ENCODE assay signal across 24 cellular contexts in genomic region chr4:70711599-70711998, GRCh38. TPM values are rescaled to one million over a fixed set of nuclear protein-coding genes. Genes with fewer than 3 reads are reported as not detected.
DNase-seq lines count a peak whose midpoint lies in the region; ATAC-seq, FAIRE-seq and TF ChIP-seq lines count a peak whose summit lies in the region.
"Had no signal": no experiment of that assay in that cellular context is flagged by ENCODE, and none has a peak within 500 bp of the region (broad histone marks: within the 10 kb centered on the region; RNA-seq: fewer than 3 reads in every experiment).

No MANE protein-coding gene starts in this region.

- H3K23ac ChIP-seq in H1 (ENCODE audit: insufficient read length): peak overlapping the region; percentile 57

- TF ChIP-seq POLR2A in H1 (IDR thresholded peaks at IDR 0.05; ENCODE audit: control extremely low read depth in 1 of 2, low read depth in 2 of 2, low read length in 2 of 2) (no peak), erythroblast (IDR thresholded peaks at IDR 0.05; ENCODE audit: low read length) (no peak)

- no peaks in the 10 kb centered on the region for H3K36me3 Mint-ChIP-seq in activated CD8-positive, alpha-beta memory T cell treated with anti-CD3 and anti-CD28 coated beads, Interleukin-2, amount 10 ng/mL, durations not matched to agents 7 days and 5 days
- H3K36me3 Mint-ChIP-seq in stimulated activated effector memory CD8-positive, alpha-beta T cell treated with anti-CD3 and anti-CD28 coated beads, Interleukin-12 subunit alpha, Interleukin-12 subunit beta, amount 100 ng/mL, for 72 hours: no peaks in the 10 kb centered on the region
- H3K36me3 Mint-ChIP-seq: naive B cell had no signal

- no peak overlapping the region for H3K4ac ChIP-seq in H1 (replicated peaks; ENCODE audit: insufficient read length, low read depth, low read length)

- H3K4me3 ChIP-seq in OCI-LY7 (ENCODE audit: low read depth, low read length, poor library complexity, severe bottlenecking) (no peak overlapping the region), H1 (ENCODE audit: extremely low read depth in 1 of 4, insufficient read depth in 2 of 4, low read depth in 3 of 4, low read length in 4 of 4) (no peak overlapping the region)
- H3K4me3 ChIP-seq: breast epithelium had no signal

- peak overlapping the region; percentile 12; the same call in 1 of the 2 replicates for H2AFZ ChIP-seq in OCI-LY7 (ENCODE audit: low read length)
- no peak overlapping the region for H2AFZ ChIP-seq in H1 (ENCODE audit: low read length)

- H4K8ac ChIP-seq in H1 (ENCODE audit: extremely low read depth, insufficient read depth, low read length): no peak overlapping the region

- H3K18ac ChIP-seq in H1 (ENCODE audit: extremely low read depth, low read length): no peak overlapping the region

- no peaks in the 10 kb centered on the region for H3K9me3 ChIP-seq in OCI-LY7 (ENCODE audit: low read length)
- H3K9me3 ChIP-seq in H1 (ENCODE audit: insufficient read depth in 2 of 2, low read depth in 1 of 2, low read length in 1 of 2): no peaks in the 10 kb centered on the region
- H3K9me3 ChIP-seq: breast epithelium had no signal

- CTCF ChIA-PET in activated CD8-positive, alpha-beta memory T cell treated with anti-CD3 and anti-CD28 coated beads, Interleukin-2, amount 10 ng/mL, durations not matched to agents 7 days and 5 days (lab: Charles Lee): interaction anchor here (1.9 kb wide), 1 partner anchor 23 kb away, joined by 5 read pairs; no protein-coding TSS in a partner anchor
- CTCF ChIA-PET in OCI-LY7 (lab: Charles Lee; ENCODE audit: unreplicated experiment) (no interaction called here), H1 (lab: Charles Lee; ENCODE audit: partially characterized antibody) (no interaction called here)

- no peak overlapping the region for H4K91ac ChIP-seq in H1 (replicated peaks; ENCODE audit: insufficient read length, low read length)

- H3K9me2 ChIP-seq in OCI-LY7 (ENCODE audit: insufficient read depth, low read length): no peaks in the 10 kb centered on the region

- H2BK5ac ChIP-seq in H1 (ENCODE audit: low read depth, low read length): no peak overlapping the region

- H4K20me1 ChIP-seq in OCI-LY7 (ENCODE audit: insufficient read depth, low read length) (no peaks in the 10 kb centered on the region), H1 (replicated peaks in 1 of 2; ENCODE audit: control insufficient read depth in 1 of 2, insufficient read depth in 2 of 2, low read length in 2 of 2) (peaks cover 0 to 2% of the 10 kb centered on the region in 2 experiments)

- no peak overlapping the region for H4K5ac ChIP-seq in H1 (ENCODE audit: insufficient read length, low read depth, low read length)

- H3K4me1 Mint-ChIP-seq in activated CD8-positive, alpha-beta memory T cell treated with anti-CD3 and anti-CD28 coated beads, Interleukin-2, amount 10 ng/mL, durations not matched to agents 7 days and 5 days: peaks cover 33% of the 10 kb centered on the region
- peaks cover 20% of the 10 kb centered on the region for H3K4me1 Mint-ChIP-seq in stimulated activated effector memory CD8-positive, alpha-beta T cell treated with anti-CD3 and anti-CD28 coated beads, Interleukin-12 subunit alpha, Interleukin-12 subunit beta, amount 100 ng/mL, for 72 hours

- H2AK5ac ChIP-seq in H1 (ENCODE audit: low read depth, low read length): no peak overlapping the region

- no peak for FAIRE-seq in H1 (lab: Jason Lieb, UNC)
- FAIRE-seq: A204.1, D721Med, frontal cortex, kidney had no signal

- no peak overlapping the region for H3K56ac ChIP-seq in H1 (replicated peaks; ENCODE audit: insufficient read length, low read depth, low read length)

- TF ChIP-seq RAD21 in H1 (IDR thresholded peaks at IDR 0.05 in 1 of 2, conservative IDR thresholded peaks at IDR 0.05 in 1 of 2; ENCODE audit: low read depth in 2 of 2, low read length in 2 of 2): no peak

- H3K36me3 ChIP-seq in OCI-LY7 (ENCODE audit: insufficient read depth, low read length): no peaks in the 10 kb centered on the region
- no peaks in the 10 kb centered on the region for H3K36me3 ChIP-seq in H1 (ENCODE audit: control insufficient read depth in 2 of 4, insufficient read depth in 4 of 4, low read length in 3 of 4)
- H3K36me3 ChIP-seq: breast epithelium had no signal

- H3K27ac ChIP-seq in OCI-LY7 (ENCODE audit: low read depth, low read length, poor library complexity, severe bottlenecking) (no peak overlapping the region), H1 (ENCODE audit: low read depth, low read length) (no peak overlapping the region)
- H3K27ac ChIP-seq: breast epithelium, HL-60 had no signal

- no peak for DNase-seq in activated CD8-positive, alpha-beta memory T cell treated with anti-CD3 and anti-CD28 coated beads, Interleukin-2, amount 10 ng/mL, durations not matched to agents 7 days and 5 days
- no peak for DNase-seq in activated CD8-positive, alpha-beta memory T cell treated with anti-CD3 and anti-CD28 coated beads, Interleukin-2, amount 50 U/mL, for 48 hours
- DNase-seq in OCI-LY7 (ENCODE audit: low spot score) (no peak), H1 (ENCODE audit: low read depth in 1 of 2, low spot score in 2 of 2) (no peak), erythroblast (lab: John Stamatoyannopoulos, UW) (no peak)
- no peak for DNase-seq in stimulated activated effector memory CD8-positive, alpha-beta T cell treated with anti-CD3 and anti-CD28 coated beads, Interleukin-12 subunit alpha, Interleukin-12 subunit beta, amount 100 ng/mL, for 72 hours (ENCODE audit: low spot score in 2 of 2)
- DNase-seq in stimulated activated CD4-positive, alpha-beta T cell treated with anti-CD3 and anti-CD28 coated beads, Interleukin-1b, Interleukin-23, amount 100 ng/mL, for 48 hours: no peak
- DNase-seq: activated CD4-positive, alpha-beta T cell treated with anti-CD3 and anti-CD28 coated beads, Interleukin-2, amount 50 U/mL, for 1 hour; GDM1; hypothalamus; kidney; mammary epithelial cell; naive B cell; NCI-H2081; stimulated activated CD4-positive, alpha-beta T cell treated with anti-CD3 and anti-CD28 coated beads, Interleukin-2, amount 100 ng/mL, for 24 hours; SW 1271 had no signal

- no peak overlapping the region for H3K14ac ChIP-seq in H1 (ENCODE audit: insufficient read length)

- no peak for TF ChIP-seq CTCF in OCI-LY7 (conservative IDR thresholded peaks at IDR 0.05; ENCODE audit: low read length)
- TF ChIP-seq CTCF in H1 (IDR thresholded peaks at IDR 0.05; ENCODE audit: control extremely low read depth in 1 of 3, insufficient read depth in 1 of 3, low read depth in 1 of 3, low read length in 3 of 3): no peak

- H2BK15ac ChIP-seq in H1 (ENCODE audit: low read length): no peak overlapping the region

- no peaks in the 10 kb centered on the region for H3K9me3 Mint-ChIP-seq in activated CD8-positive, alpha-beta memory T cell treated with anti-CD3 and anti-CD28 coated beads, Interleukin-2, amount 10 ng/mL, durations not matched to agents 7 days and 5 days (ENCODE audit: low read depth)
- H3K9me3 Mint-ChIP-seq in stimulated activated effector memory CD8-positive, alpha-beta T cell treated with anti-CD3 and anti-CD28 coated beads, Interleukin-12 subunit alpha, Interleukin-12 subunit beta, amount 100 ng/mL, for 72 hours: no peaks in the 10 kb centered on the region
- H3K9me3 Mint-ChIP-seq: naive B cell had no signal

- no peaks in the 10 kb centered on the region; the same call in 1 of the 2 replicates for H3K79me1 ChIP-seq in H1 (ENCODE audit: low read depth, low read length)

- H3K27me3 ChIP-seq in H1 (replicated peaks in 1 of 4; ENCODE audit: control insufficient read depth in 3 of 4, extremely low read depth in 1 of 4, insufficient read depth in 3 of 4, low read length in 3 of 4): no peaks in the 10 kb centered on the region
- H3K27me3 ChIP-seq: breast epithelium had no signal

- H3K4me2 ChIP-seq in OCI-LY7 (ENCODE audit: low read length) (peak overlapping the region; percentile 74; the same call in 1 of the 2 replicates), H1 (ENCODE audit: insufficient read depth in 1 of 2, low read depth in 2 of 2, low read length in 2 of 2) (no peak overlapping the region)

- intact Hi-C loops in OCI-LY7 (cut with micrococcal nuclease; ENCODE audit: unreplicated experiment): no loop called here

- POLR2A ChIA-PET in OCI-LY7 (lab: Charles Lee): interaction anchor here (1.3 kb wide), 1 partner anchor 48 kb away, joined by 4 read pairs; no protein-coding TSS in a partner anchor
- POLR2A ChIA-PET in H1 (lab: Charles Lee; ENCODE audit: partially characterized antibody): interaction anchor here (1.0 kb wide), 1 partner anchor 18 kb away, joined by 4 read pairs; no protein-coding TSS in a partner anchor

- no peak for ATAC-seq in activated CD8-positive, alpha-beta memory T cell treated with anti-CD3 and anti-CD28 coated beads, Interleukin-2, amount 10 ng/mL, durations not matched to agents 7 days and 5 days
- ATAC-seq in stimulated activated effector memory CD8-positive, alpha-beta T cell treated with anti-CD3 and anti-CD28 coated beads, Interleukin-12 subunit alpha, Interleukin-12 subunit beta, amount 100 ng/mL, for 72 hours: no peak
- ATAC-seq in HG03469 (IDR thresholded peaks at IDR 0.05; ENCODE audit: unreplicated experiment): no peak

- no peak overlapping the region for H2BK12ac ChIP-seq in H1 (ENCODE audit: low read depth, low read length)

- no peak overlapping the region for H3K9ac ChIP-seq in H1 (replicated peaks in 1 of 4; ENCODE audit: extremely low read depth in 1 of 4, low read depth in 3 of 4, low read length in 3 of 4)

- peak overlapping the region; percentile 2 for H3K27ac Mint-ChIP-seq in activated CD8-positive, alpha-beta memory T cell treated with anti-CD3 and anti-CD28 coated beads, Interleukin-2, amount 10 ng/mL, durations not matched to agents 7 days and 5 days
- no peak overlapping the region for H3K27ac Mint-ChIP-seq in stimulated activated effector memory CD8-positive, alpha-beta T cell treated with anti-CD3 and anti-CD28 coated beads, Interleukin-12 subunit alpha, Interleukin-12 subunit beta, amount 100 ng/mL, for 72 hours

- no TSS peak for BruUV-seq in OCI-LY7 (replicated peaks; lab: Mats Ljungman, UMichigan)

- 89% methylated on average over 3 of the region's 3 CpGs; no CpG with 5 or more reads in 1 of the 2 experiments for WGBS in H1 (ENCODE audit: extremely low coverage in 1 of 2, insufficient coverage in 1 of 2, insufficient read length in 1 of 2, insufficient replicate concordance in 2 of 2, low coverage in 1 of 2, low lambda C conversion rate in 2 of 2, missing lambda C conversion rate in 1 of 2), 2 experiments

- H3K79me2 ChIP-seq in OCI-LY7 (ENCODE audit: insufficient read depth, low read depth, low read length): peaks cover 30% of the 10 kb centered on the region; the same call in 1 of the 2 replicates
- peaks cover 0 to 61% of the 10 kb centered on the region in 2 experiments; a peak in 2 of 4 replicates for H3K79me2 ChIP-seq in H1 (ENCODE audit: control insufficient read depth in 1 of 2, insufficient read depth in 2 of 2, low read length in 2 of 2)

- H2BK120ac ChIP-seq in H1 (replicated peaks; ENCODE audit: low read depth, low read length): no peak overlapping the region

- no peaks in the 10 kb centered on the region for H3K27me3 Mint-ChIP-seq in activated CD8-positive, alpha-beta memory T cell treated with anti-CD3 and anti-CD28 coated beads, Interleukin-2, amount 10 ng/mL, durations not matched to agents 7 days and 5 days
- H3K27me3 Mint-ChIP-seq: naive B cell had no signal

- no peak for TF ChIP-seq EP300 in H1 (IDR thresholded peaks at IDR 0.05; ENCODE audit: borderline replicate concordance in 1 of 2, low read depth in 2 of 2, low read length in 2 of 2)

- peaks cover 65% of the 10 kb centered on the region for H3K4me1 ChIP-seq in OCI-LY7 (ENCODE audit: insufficient read depth, low read length, poor library complexity, severe bottlenecking)
- peaks cover 0 to 9% (median 5%) of the 10 kb centered on the region in 4 experiments; a peak in 4 of 7 replicates for H3K4me1 ChIP-seq in H1 (replicated peaks in 1 of 4; ENCODE audit: control insufficient read depth in 3 of 4, insufficient read depth in 4 of 4, low read length in 3 of 4)
- H3K4me1 ChIP-seq: breast epithelium had no signal

- no peaks in the 10 kb centered on the region for H3K23me2 ChIP-seq in H1 (ENCODE audit: low read depth, low read length)

- H3K4me3 Mint-ChIP-seq in activated CD8-positive, alpha-beta memory T cell treated with anti-CD3 and anti-CD28 coated beads, Interleukin-2, amount 10 ng/mL, durations not matched to agents 7 days and 5 days: no peak overlapping the region
- H3K4me3 Mint-ChIP-seq in stimulated activated effector memory CD8-positive, alpha-beta T cell treated with anti-CD3 and anti-CD28 coated beads, Interleukin-12 subunit alpha, Interleukin-12 subunit beta, amount 100 ng/mL, for 72 hours: peak overlapping the region; percentile 3

- no peak overlapping the region for H2BK20ac ChIP-seq in H1 (ENCODE audit: low read length)

RNA-seq across cellular contexts. Expression of gene RUFY3, which starts 10.2 kb away (rescaled TPM):
- 10 to 100 TPM; 12.7 to 22.8 TPM for total RNA-seq in activated CD8-positive, alpha-beta memory T cell treated with anti-CD3 and anti-CD28 coated beads, Interleukin-2, amount 10 ng/mL, durations not matched to agents 7 days and 5 days
- 36.4 and 38.2 TPM in 2 replicates for total RNA-seq in OCI-LY7 (2014; rRNA removed; shearing (Covaris generic))
- 42.6 and 52.2 TPM in 2 replicates for total RNA-seq in OCI-LY7 (2022)
- 33.1 and 36.0 TPM in 2 replicates for total RNA-seq in H1 (2021; fragmentation: NEBNext Ultra II Directional; extraction: Animal tissue kit (Norgen Biotek cat#: 25700))
- 6.3 and 7.8 TPM in 2 replicates for polyA plus RNA-seq in H1 (2011; rRNA removed)
- polyA plus RNA-seq in H1 (2011; cell fraction: cytosol; rRNA removed): 13.6 TPM
- polyA plus RNA-seq in H1 (2011; cell fraction: nucleus; rRNA removed): 21.6 TPM
- polyA plus RNA-seq in H1 (2012, experiment 1 of 2): 17.9 to 18.9 TPM (median 18.2 TPM) in 4 replicates
- 3.2 TPM for polyA plus RNA-seq in H1 (2012, experiment 2 of 2)
- polyA plus RNA-seq in H1 (2013, experiment 1 of 2): 22.8 TPM
- 24.6 TPM for polyA plus RNA-seq in H1 (2013, experiment 2 of 2)
- polyA minus RNA-seq in H1 (2011; rRNA and poly(A)+ RNA removed): 16.0 and 29.4 TPM in 2 replicates
- 13.9 TPM for polyA minus RNA-seq in H1 (2011; cell fraction: cytosol; rRNA and poly(A)+ RNA removed)
- 33.6 TPM for polyA minus RNA-seq in H1 (2011; cell fraction: nucleus; rRNA and poly(A)+ RNA removed)

RNA-seq across cellular contexts. Expression of gene UTP3, which starts 23.3 kb away (rescaled TPM):
- 10 to 100 TPM; 28.0 to 33.6 TPM for total RNA-seq in activated CD8-positive, alpha-beta memory T cell treated with anti-CD3 and anti-CD28 coated beads, Interleukin-2, amount 10 ng/mL, durations not matched to agents 7 days and 5 days
- total RNA-seq in OCI-LY7 (2014; rRNA removed; shearing (Covaris generic)): 34.0 and 51.5 TPM in 2 replicates
- 54.8 and 57.8 TPM in 2 replicates for total RNA-seq in OCI-LY7 (2022)
- 50.6 and 51.3 TPM in 2 replicates for total RNA-seq in H1 (2021; fragmentation: NEBNext Ultra II Directional; extraction: Animal tissue kit (Norgen Biotek cat#: 25700))
- 11.2 and 11.8 TPM in 2 replicates for polyA plus RNA-seq in H1 (2011; rRNA removed)
- 28.4 TPM for polyA plus RNA-seq in H1 (2011; cell fraction: cytosol; rRNA removed)
- polyA plus RNA-seq in H1 (2011; cell fraction: nucleus; rRNA removed): 12.8 TPM
- polyA plus RNA-seq in H1 (2012, experiment 1 of 2): 46.0 to 69.3 TPM (median 52.7 TPM) in 4 replicates
- 11.2 TPM for polyA plus RNA-seq in H1 (2012, experiment 2 of 2)
- polyA plus RNA-seq in H1 (2013, experiment 1 of 2): 50.3 TPM
- 49.7 TPM for polyA plus RNA-seq in H1 (2013, experiment 2 of 2)
- 4.8 and 5.4 TPM in 2 replicates for polyA minus RNA-seq in H1 (2011; rRNA and poly(A)+ RNA removed)
- 7.3 TPM for polyA minus RNA-seq in H1 (2011; cell fraction: cytosol; rRNA and poly(A)+ RNA removed)
- 8.0 TPM for polyA minus RNA-seq in H1 (2011; cell fraction: nucleus; rRNA and poly(A)+ RNA removed)

RNA-seq across cellular contexts. Expression of gene JCHAIN, which starts 45.3 kb away (rescaled TPM):
- not detected for total RNA-seq in activated CD8-positive, alpha-beta memory T cell treated with anti-CD3 and anti-CD28 coated beads, Interleukin-2, amount 10 ng/mL, durations not matched to agents 7 days and 5 days
- total RNA-seq in OCI-LY7 (2014; rRNA removed; shearing (Covaris generic)): 1,460 and 1,542 TPM in 2 replicates
- total RNA-seq in OCI-LY7 (2022): 1,325 and 1,492 TPM in 2 replicates
- not detected in 2 replicates for total RNA-seq in H1 (2021; fragmentation: NEBNext Ultra II Directional; extraction: Animal tissue kit (Norgen Biotek cat#: 25700))
- not detected in 2 replicates for polyA plus RNA-seq in H1 (2011; rRNA removed)
- polyA plus RNA-seq in H1 (2011; cell fraction: cytosol; rRNA removed): not detected
- not detected for polyA plus RNA-seq in H1 (2011; cell fraction: nucleus; rRNA removed)
- not detected in 4 replicates for polyA plus RNA-seq in H1 (2012, experiment 1 of 2)
- polyA plus RNA-seq in H1 (2012, experiment 2 of 2): not detected
- polyA plus RNA-seq in H1 (2013, experiment 1 of 2): not detected
- not detected for polyA plus RNA-seq in H1 (2013, experiment 2 of 2)
- polyA minus RNA-seq in H1 (2011; rRNA and poly(A)+ RNA removed): not detected in 2 replicates
- polyA minus RNA-seq in H1 (2011; cell fraction: cytosol; rRNA and poly(A)+ RNA removed): not detected
- polyA minus RNA-seq in H1 (2011; cell fraction: nucleus; rRNA and poly(A)+ RNA removed): not detected
- total RNA-seq: epithelial cell of proximal tubule, NCI-H460 had no signal
- polyA plus RNA-seq: mammary epithelial cell had no signal

Comparison
In these comparisons a context has a peak if more than half of its experiments do, and no peak if none do; other contexts are left out.
1. RNA of gene JCHAIN, which starts 45.3 kb away (total RNA-seq): 1,325 to 1,542 TPM in OCI-LY7; not detected in activated CD8-positive, alpha-beta memory T cell treated with anti-CD3 and anti-CD28 coated beads, Interleukin-2, amount 10 ng/mL, durations not matched to agents 7 days and 5 days and not detected in H1; every median in the first group is over 1,000 times any median in the second.